In genomic region chrY:14438395-14438794, GRCh38 we compare ENCODE assay signal across 18 cellular contexts.
DNase-seq lines count a peak whose midpoint lies in the region; ATAC-seq, FAIRE-seq and TF ChIP-seq lines count a peak whose summit lies in the region.
"Had no signal": no experiment of that assay in that cellular context is flagged by ENCODE, and none has a peak within 500 bp of the region (broad histone marks: within the 10 kb centered on the region; RNA-seq: fewer than 3 reads in every experiment).

No MANE protein-coding gene starts in this region.

- TF ChIP-seq POLR2A in H1 (IDR thresholded peaks at IDR 0.05; ENCODE audit: control extremely low read depth in 1 of 2, low read depth in 2 of 2, low read length in 2 of 2): no peak

- H4K12ac ChIP-seq in trophoblast cell (ENCODE audit: low read depth, low read length): no peak overlapping the region

- H3K23ac ChIP-seq in H1 (ENCODE audit: insufficient read length) (no peak overlapping the region), trophoblast cell (ENCODE audit: low read length) (no peak overlapping the region)

- WGBS in H1 (ENCODE audit: extremely low coverage in 1 of 2, insufficient coverage in 1 of 2, insufficient read length in 1 of 2, insufficient replicate concordance in 2 of 2, low coverage in 1 of 2, low lambda C conversion rate in 2 of 2, missing lambda C conversion rate in 1 of 2), 2 experiments: 100% methylated on average over 1 of the region's 1 CpG; no CpG with 5 or more reads in 1 of the 2 experiments
- no CpG with 5 or more reads among the region's 1 CpG for WGBS in trophoblast cell (ENCODE audit: extremely low coverage, insufficient coverage, insufficient read length)

- H3K56ac ChIP-seq in H1 (replicated peaks; ENCODE audit: insufficient read length, low read depth, low read length): no peak overlapping the region

- no peak overlapping the region for H2BK20ac ChIP-seq in H1 (ENCODE audit: low read length)

- TF ChIP-seq CTCF in H1 (IDR thresholded peaks at IDR 0.05; ENCODE audit: control extremely low read depth in 1 of 3, insufficient read depth in 1 of 3, low read depth in 1 of 3, low read length in 3 of 3): no peak

- TF ChIP-seq RAD21 in H1 (IDR thresholded peaks at IDR 0.05 in 1 of 2, conservative IDR thresholded peaks at IDR 0.05 in 1 of 2; ENCODE audit: low read depth in 2 of 2, low read length in 2 of 2): no peak

- H3K4me2 ChIP-seq in H1 (ENCODE audit: insufficient read depth in 1 of 2, low read depth in 2 of 2, low read length in 2 of 2): no peak overlapping the region
- H3K4me2 ChIP-seq in trophoblast cell (ENCODE audit: low read length): no peak overlapping the region
- H3K4me2 ChIP-seq: GM23338 had no signal

- H4K8ac ChIP-seq in H1 (ENCODE audit: extremely low read depth, insufficient read depth, low read length) (no peak overlapping the region), trophoblast cell (ENCODE audit: low read depth, low read length) (no peak overlapping the region)

- H3K14ac ChIP-seq in H1 (ENCODE audit: insufficient read length) (no peak overlapping the region), trophoblast cell (ENCODE audit: low read length) (no peak overlapping the region)

- H2BK12ac ChIP-seq in H1 (ENCODE audit: low read depth, low read length) (0 out of 2 replicates have a peak overlapping the region, but pooled peaks have one; percentile 9), trophoblast cell (ENCODE audit: low read length) (peak overlapping the region; percentile 32)

- H3K27ac ChIP-seq in H1 (ENCODE audit: low read depth, low read length): no peak overlapping the region
- peak overlapping the region; percentile 83 for H3K27ac ChIP-seq in epithelial cell of prostate
- peak overlapping the region; percentile 9 for H3K27ac ChIP-seq in trophoblast cell (ENCODE audit: low read depth, low read length)

- H3K18ac ChIP-seq in H1 (ENCODE audit: extremely low read depth, low read length) (no peak overlapping the region), trophoblast cell (ENCODE audit: low read length) (no peak overlapping the region)

- H2BK120ac ChIP-seq in H1 (replicated peaks; ENCODE audit: low read depth, low read length) (peak overlapping the region; percentile 22), trophoblast cell (ENCODE audit: insufficient read depth, low read length, poor library complexity) (peak overlapping the region; percentile 51)

- no peaks in the 10 kb centered on the region for H3K79me1 ChIP-seq in H1 (ENCODE audit: low read depth, low read length)
- H3K79me1 ChIP-seq in trophoblast cell (ENCODE audit: low read length): peaks cover 12% of the 10 kb centered on the region

- H3K4me1 ChIP-seq in H1 (replicated peaks in 1 of 4; ENCODE audit: control insufficient read depth in 3 of 4, insufficient read depth in 4 of 4, low read length in 3 of 4): no peaks in the 10 kb centered on the region
- no peaks in the 10 kb centered on the region for H3K4me1 ChIP-seq in trophoblast cell (ENCODE audit: control insufficient read depth in 1 of 2, insufficient read depth in 2 of 2, low read length in 2 of 2)
- H3K4me1 ChIP-seq: Caco-2, HAP-1 had no signal

- no peaks in the 10 kb centered on the region for H3K27me3 ChIP-seq in H1 (replicated peaks in 1 of 4; ENCODE audit: control insufficient read depth in 3 of 4, extremely low read depth in 1 of 4, insufficient read depth in 3 of 4, low read length in 3 of 4)
- H3K27me3 ChIP-seq in trophoblast cell (ENCODE audit: insufficient read depth, low read length): no peaks in the 10 kb centered on the region

- no peak overlapping the region for H4K91ac ChIP-seq in H1 (replicated peaks; ENCODE audit: insufficient read length, low read length)
- H4K91ac ChIP-seq in trophoblast cell (ENCODE audit: low read depth, low read length): peak overlapping the region; percentile 70

- no peaks in the 10 kb centered on the region for H4K20me1 ChIP-seq in H1 (replicated peaks in 1 of 2; ENCODE audit: control insufficient read depth in 1 of 2, insufficient read depth in 2 of 2, low read length in 2 of 2)

- H2AFZ ChIP-seq in H1 (ENCODE audit: low read length) (no peak overlapping the region), trophoblast cell (ENCODE audit: insufficient read depth, low read length, poor library complexity) (no peak overlapping the region)
- H2AFZ ChIP-seq: GM23338 had no signal

- no peak overlapping the region for H2BK15ac ChIP-seq in H1 (ENCODE audit: low read length)

- FAIRE-seq in H1 (lab: Jason Lieb, UNC): peak; percentile 68
- FAIRE-seq: G401.6, GM12892, GM19239, H54 had no signal

- no peak overlapping the region for H4K5ac ChIP-seq in H1 (ENCODE audit: insufficient read length, low read depth, low read length)

- DNase-seq in H1 (ENCODE audit: low read depth in 1 of 2, low spot score in 2 of 2): no peak
- DNase-seq in epithelial cell of prostate (ENCODE audit: low read depth, low spot score): no peak
- no peak for DNase-seq in trophoblast cell
- no peak for DNase-seq in NCI-H510A (lab: John Stamatoyannopoulos, UW)
- DNase-seq: C1 segment of cervical spinal cord; Caco-2; CD4-positive, alpha-beta memory T cell; DMS153; DND-41; HFFc6 had no signal

- 0 out of 4 replicates have a peak, but pooled peaks cover 0 to 7% of the 10 kb centered on the region in 2 experiments for H3K9me3 ChIP-seq in H1 (ENCODE audit: insufficient read depth in 2 of 2, low read depth in 1 of 2, low read length in 1 of 2)
- H3K9me3 ChIP-seq in trophoblast cell (ENCODE audit: insufficient read depth, low read depth, low read length): no peaks in the 10 kb centered on the region
- H3K9me3 ChIP-seq: Caco-2, HAP-1 had no signal

- H3K36me3 ChIP-seq in H1 (ENCODE audit: control insufficient read depth in 2 of 4, insufficient read depth in 4 of 4, low read length in 3 of 4) (no peaks in the 10 kb centered on the region), trophoblast cell (ENCODE audit: control insufficient read depth in 1 of 2, insufficient read depth in 2 of 2, low read length in 2 of 2) (no peaks in the 10 kb centered on the region)
- H3K36me3 ChIP-seq: HAP-1 had no signal

- H3K23me2 ChIP-seq in H1 (ENCODE audit: low read depth, low read length): no peaks in the 10 kb centered on the region

- H3K4me3 ChIP-seq in H1 (ENCODE audit: extremely low read depth in 1 of 4, insufficient read depth in 2 of 4, low read depth in 3 of 4, low read length in 4 of 4): no peak overlapping the region
- no peak overlapping the region for H3K4me3 ChIP-seq in trophoblast cell (ENCODE audit: low read depth, low read length)
- H3K4me3 ChIP-seq: GM23338, HAP-1 had no signal

- H2BK5ac ChIP-seq in H1 (ENCODE audit: low read depth, low read length) (peak overlapping the region; percentile 56; the same call in 1 of the 2 replicates), trophoblast cell (ENCODE audit: low read depth, low read length, poor library complexity) (peak overlapping the region; percentile 9)

- H3K4ac ChIP-seq in H1 (replicated peaks; ENCODE audit: insufficient read length, low read depth, low read length) (no peak overlapping the region), trophoblast cell (ENCODE audit: low read depth, low read length) (no peak overlapping the region)

- CTCF ChIA-PET in H1 (lab: Charles Lee; ENCODE audit: partially characterized antibody): no interaction called here

- no peaks in the 10 kb centered on the region for H3K79me2 ChIP-seq in H1 (ENCODE audit: control insufficient read depth in 1 of 2, insufficient read depth in 2 of 2, low read length in 2 of 2)
- no peaks in the 10 kb centered on the region for H3K79me2 ChIP-seq in trophoblast cell (ENCODE audit: control insufficient read depth, insufficient read depth, low read length, poor library complexity)

- POLR2A ChIA-PET in H1 (lab: Charles Lee; ENCODE audit: partially characterized antibody): no interaction called here

- no peak overlapping the region for H3K9ac ChIP-seq in H1 (replicated peaks in 1 of 4; ENCODE audit: extremely low read depth in 1 of 4, low read depth in 3 of 4, low read length in 3 of 4)
- no peak overlapping the region for H3K9ac ChIP-seq in trophoblast cell (ENCODE audit: low read length)

- H2AK5ac ChIP-seq in H1 (ENCODE audit: low read depth, low read length): no peak overlapping the region
- H2AK5ac ChIP-seq in trophoblast cell (ENCODE audit: low read length): no peak overlapping the region

- TF ChIP-seq EP300 in H1 (IDR thresholded peaks at IDR 0.05; ENCODE audit: borderline replicate concordance in 1 of 2, low read depth in 2 of 2, low read length in 2 of 2): no peak

- no peak for ATAC-seq in HG03039 (IDR thresholded peaks at IDR 0.05; ENCODE audit: unreplicated experiment)
- ATAC-seq in GM19395 (IDR thresholded peaks at IDR 0.05; ENCODE audit: unreplicated experiment): no peak
- ATAC-seq: GM23338 had no signal

TF ChIP-seq in H1, 55 proteins besides CTCF, POLR2A, EP300 and RAD21:
- TF ChIP-seq EGR1 (IDR thresholded peaks at IDR 0.05; ENCODE audit: borderline replicate concordance, low read depth, low read length) (no peak), CHD2 (IDR thresholded peaks at IDR 0.05; ENCODE audit: low read length) (no peak), KDM5A (IDR thresholded peaks at IDR 0.05; ENCODE audit: low read length) (no peak), KDM1A (IDR thresholded peaks at IDR 0.05; ENCODE audit: borderline replicate concordance, low read length) (no peak), SIRT6 (IDR thresholded peaks at IDR 0.05; ENCODE audit: low read length) (no peak), JUND (IDR thresholded peaks at IDR 0.05; ENCODE audit: low read length) (no peak), JUN (IDR thresholded peaks at IDR 0.05; ENCODE audit: low read depth, low read length) (no peak), SP1 (IDR thresholded peaks at IDR 0.05; ENCODE audit: low read depth, low read length) (no peak), TAF1 (IDR thresholded peaks at IDR 0.05; ENCODE audit: low read depth, low read length) (no peak), RBBP5 (IDR thresholded peaks at IDR 0.05; ENCODE audit: borderline replicate concordance, low read depth, low read length) (no peak)
